In the genomic region with DNA sequence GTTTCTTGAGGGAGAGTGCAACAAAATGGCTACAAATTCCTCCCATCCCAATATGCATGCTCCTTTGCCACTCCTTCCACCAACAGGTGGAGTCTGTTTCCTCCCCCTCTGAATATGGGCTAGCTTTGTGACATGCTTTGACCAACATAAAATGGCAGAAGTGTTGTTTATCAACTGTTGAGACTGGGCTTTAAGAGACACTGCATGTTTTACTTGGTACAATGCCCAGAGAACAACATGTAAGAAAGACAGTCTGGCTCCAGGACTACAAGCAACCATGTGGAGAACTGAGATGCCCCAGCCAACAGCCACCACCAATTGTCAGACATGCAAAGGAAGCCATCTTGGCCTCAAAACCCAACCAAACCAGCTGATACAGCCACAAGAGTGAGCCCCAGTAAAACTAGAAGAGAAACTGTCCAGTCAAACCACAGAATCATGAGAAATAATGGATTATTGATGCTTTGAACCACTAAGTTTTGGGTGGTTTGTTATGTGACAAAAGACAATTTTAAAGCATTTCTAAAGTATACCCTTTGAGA, we compare ENCODE assay signal across 18 cellular contexts.
"Had no signal": no experiment of that assay in that cellular context is flagged by ENCODE, and none has a peak within 500 bp of the region (broad histone marks: within the 10 kb centered on the region; RNA-seq: fewer than 3 reads in every experiment).

No MANE protein-coding gene starts in this region.

- ATAC-seq: activated CD8-positive, alpha-beta T cell treated with anti-CD3 and anti-CD28 coated beads for 36 hours; left cardiac atrium; lower lobe of right lung; natural killer cell treated with Interleukin-12 subunit alpha and Interleukin-12 subunit beta and Interleukin-15 and Interleukin-18, amount 100 ng/mL, for 72 hours; upper lobe of right lung had no signal

- H3K4me3 ChIP-seq: hepatocyte, lower lobe of right lung, sigmoid colon, upper lobe of right lung had no signal

- DNase-seq: activated CD4-positive, alpha-beta T cell treated with anti-CD3 and anti-CD28 coated beads for 48 hours; activated CD4-positive, CD25-positive, alpha-beta regulatory T cell; activated CD8-positive, alpha-beta T cell treated with anti-CD3 and anti-CD28 coated beads for 36 hours; activated naive CD4-positive, alpha-beta T cell treated with Interleukin-2 at 50 U/mL for 16 hours; activated naive CD8-positive, alpha-beta T cell treated with anti-CD3 and anti-CD28 coated beads, Interleukin-2, amount 10 ng/mL, durations not matched to agents 7 days and 5 days; activated T-cell treated with anti-CD3 and anti-CD28 coated beads, Interleukin-2, amount 50 U/mL, for 1 hour; amygdala; brain microvascular endothelial cell; cortex of kidney; effector CD4-positive, alpha-beta T cell; left cardiac atrium; lower lobe of right lung; sigmoid colon; stimulated activated CD8-positive, alpha-beta memory T cell treated with anti-CD3 and anti-CD28 coated beads, Interleukin-4, amount 100 ng/mL, for 48 hours; stimulated activated naive CD4-positive, alpha-beta T cell; upper lobe of right lung had no signal
